Comparison of ENCODE assay signal across 11 cellular contexts in genomic region chr3:126348308-126348920, GRCh38. TPM values are rescaled to one million over a fixed set of nuclear protein-coding genes. Genes with fewer than 3 reads are reported as not detected.
DNase-seq lines count a peak whose midpoint lies in the region; ATAC-seq and FAIRE-seq lines count a peak whose summit lies in the region.
"Had no signal": no experiment of that assay in that cellular context is flagged by ENCODE, and none has a peak within 500 bp of the region (broad histone marks: within the 10 kb centered on the region; RNA-seq: fewer than 3 reads in every experiment).

No MANE protein-coding gene starts in this region.

- no peak overlapping the region for H3K4me3 ChIP-seq in adipocyte (ENCODE audit: low read length)
- H3K4me3 ChIP-seq in MG63: no peak overlapping the region
- H3K4me3 ChIP-seq: SK-N-MC had no signal

- FAIRE-seq in urothelium cell line (lab: Jason Lieb, UNC) (peak; percentile 46), GM19239 (lab: Jason Lieb, UNC) (no peak)
- FAIRE-seq: colon had no signal

- peak; percentile 28 for DNase-seq in Right ventricle myocardium inferior (ENCODE audit: missing footprints)
- DNase-seq in cardiac septum (ENCODE audit: low spot score): no peak
- no peak for DNase-seq in adipocyte (ENCODE audit: low read depth)
- peak; percentile 55 for DNase-seq in iPS-NIHi7 (ENCODE audit: extremely low spot score)
- no peak for DNase-seq in urothelium cell line (ENCODE audit: low spot score)
- no peak for DNase-seq in MG63
- no peak for DNase-seq in DMS153 treated with DMSO at 0.1 percent for 48 hours (lab: John Stamatoyannopoulos, UW; ENCODE audit: unreplicated experiment)
- DNase-seq in GM19239 (ENCODE audit: insufficient read length, low spot score): no peak
- DNase-seq: NCI-H2107 had no signal

- no peaks in the 10 kb centered on the region for H3K27me3 ChIP-seq in adipocyte (replicated peaks; ENCODE audit: control insufficient read depth, insufficient read depth, low read length)
- H3K27me3 ChIP-seq in MG63: no peaks in the 10 kb centered on the region

- H3K9me3 ChIP-seq in adipocyte (ENCODE audit: control insufficient read depth, low read length): no peaks in the 10 kb centered on the region
- H3K9me3 ChIP-seq in MG63: no peaks in the 10 kb centered on the region

- H3K36me3 ChIP-seq in adipocyte (ENCODE audit: control insufficient read depth, insufficient read depth, low read length, severe bottlenecking) (peaks cover 78% of the 10 kb centered on the region), MG63 (no peaks in the 10 kb centered on the region)

- peaks cover 77% of the 10 kb centered on the region for H3K4me1 ChIP-seq in adipocyte (ENCODE audit: control insufficient read depth, insufficient read depth, low read length)

- peak overlapping the region; percentile 60 for H3K9ac ChIP-seq in adipocyte (ENCODE audit: low read length)

- intact Hi-C loops in Right ventricle myocardium inferior (cut with DNase I) (no loop called here), cardiac septum (cut with DNase I) (no loop called here)

- ATAC-seq in Right ventricle myocardium inferior: no peak

RNA-seq across cellular contexts. Expression of gene KLF15, which starts 8.8 kb away (rescaled TPM):
- total RNA-seq in Right ventricle myocardium inferior (33.0 TPM), cardiac septum (11.5 TPM)
- total RNA-seq in MG63 (2014; rRNA removed; shearing (Covaris generic); ENCODE audit: low replicate concordance): 0.22 and 0.26 TPM in 2 replicates

RNA-seq across cellular contexts. Expression of gene CFAP100, which starts 46.3 kb away (rescaled TPM):
- total RNA-seq in Right ventricle myocardium inferior: not detected
- total RNA-seq in cardiac septum: not detected
- total RNA-seq in MG63 (2014; rRNA removed; shearing (Covaris generic); ENCODE audit: low replicate concordance): not detected in 2 replicates

Comparison
In these comparisons a context has a peak if more than half of its experiments do, and no peak if none do; other contexts are left out.
1. DNase-seq: peak in Right ventricle myocardium inferior (single experiment) and iPS-NIHi7 (single experiment); none in cardiac septum (single experiment), adipocyte (single experiment), urothelium cell line (single experiment), MG63 (single experiment), DMS153 treated with DMSO at 0.1 percent for 48 hours (single experiment) and GM19239 (single experiment).